Comparison of ENCODE assay signal across 8 cellular contexts in genomic region chr3:123201223-123201556, GRCh38. TPM values are rescaled to one million over a fixed set of nuclear protein-coding genes. Genes with fewer than 3 reads are reported as not detected.
DNase-seq lines count a peak whose midpoint lies in the region; ATAC-seq and TF ChIP-seq lines count a peak whose summit lies in the region.

No MANE protein-coding gene starts in this region.

- peaks cover 12 to 19% (median 17%) of the 10 kb centered on the region in 10 experiments for H3K4me1 ChIP-seq in BLaER1 treated with 17β-estradiol and CSF1 and Interleukin-3, amounts not matched to agents 10 nM and 100 nM
- H3K4me1 ChIP-seq in duodenal mucosa (ENCODE audit: control insufficient read depth in 1 of 2, insufficient read depth in 2 of 2, low read length in 2 of 2), result peaks cover 11 to 19% of the 10 kb centered on the region in 2 donors

- peak overlapping the region; percentile 78 to 89 (median 79) for H3K27ac Mint-ChIP-seq in nephron

- ATAC-seq in HG03196 (IDR thresholded peaks at IDR 0.05; ENCODE audit: unreplicated experiment) (no peak), HG02642 (IDR thresholded peaks at IDR 0.05; ENCODE audit: poor library complexity, unreplicated experiment) (no peak)

- no peak for DNase-seq in MG63
- DNase-seq in D341Med (ENCODE audit: low spot score), result no peak
- no peak for DNase-seq in NCI-H526 treated with DMSO at 0.1 percent for 48 hours (lab: John Stamatoyannopoulos, UW)

- H3K36me3 ChIP-seq in BLaER1 treated with 17β-estradiol and CSF1 and Interleukin-3, amounts not matched to agents 10 nM and 100 nM, result 0 out of 22 replicates have a peak, but pooled peaks cover 0 to 5% (median 0%) of the 10 kb centered on the region in 11 experiments
- peaks cover 3% of the 10 kb centered on the region; the same call in 1 of the 2 replicates for H3K36me3 ChIP-seq in MG63
- no peaks in the 10 kb centered on the region for H3K36me3 ChIP-seq in duodenal mucosa (ENCODE audit: control insufficient read depth in 1 of 2, insufficient read depth in 2 of 2, low read length in 2 of 2)

- H3K4me3 ChIP-seq in BLaER1 treated with 17β-estradiol and CSF1 and Interleukin-3, amounts not matched to agents 10 nM and 100 nM, result peak overlapping the region; percentile 81 to 98 (median 92)
- H3K4me3 ChIP-seq in MG63 (peak overlapping the region; percentile 98), duodenal mucosa (ENCODE audit: low read depth in 1 of 2, low read length in 2 of 2) (peak overlapping the region; percentile 88 to 100)

- peaks cover 0 to 6% (median 0%) of the 10 kb centered on the region in 11 experiments; a peak in 4 of 22 replicates for H4K20me1 ChIP-seq in BLaER1 treated with 17β-estradiol and CSF1 and Interleukin-3, amounts not matched to agents 10 nM and 100 nM

- H3K36me3 Mint-ChIP-seq in nephron (ENCODE audit: low read depth), result no peaks in the 10 kb centered on the region

- TF ChIP-seq CTCF in nephron (IDR thresholded peaks at IDR 0.05; ENCODE audit: unreplicated experiment in 3 of 3), result no peak

- H3K9me3 ChIP-seq in BLaER1 treated with 17β-estradiol and CSF1 and Interleukin-3, amounts not matched to agents 10 nM and 100 nM (replicated peaks in 1 of 11), result peaks cover 7 to 26% (median 23%) of the 10 kb centered on the region in 11 experiments; a peak in 20 of 22 replicates
- H3K9me3 ChIP-seq in MG63 (peaks cover 8% of the 10 kb centered on the region), duodenal mucosa (ENCODE audit: control insufficient read depth in 1 of 2, low read length in 2 of 2) (no peaks in the 10 kb centered on the region)

- peak overlapping the region; percentile 89 to 94 (median 90) for H3K4me3 Mint-ChIP-seq in nephron

- H3K9ac ChIP-seq in BLaER1 treated with 17β-estradiol and CSF1 and Interleukin-3, amounts not matched to agents 10 nM and 100 nM, result peak overlapping the region; percentile 77 to 90 (median 86)
- H3K9ac ChIP-seq in duodenal mucosa (ENCODE audit: low read depth in 1 of 2, low read length in 2 of 2), result peak overlapping the region; percentile 98 to 99

- peak overlapping the region in 10 of 11 experiments; percentile 65 to 81 (median 74); a peak in 21 of 22 replicates for H3K27ac ChIP-seq in BLaER1 treated with 17β-estradiol and CSF1 and Interleukin-3, amounts not matched to agents 10 nM and 100 nM
- H3K27ac ChIP-seq in duodenal mucosa (ENCODE audit: low read depth, low read length), result no peak overlapping the region

- H3K9me3 Mint-ChIP-seq in nephron, result peaks cover 8% of the 10 kb centered on the region

- H3K4me1 Mint-ChIP-seq in nephron, result peaks cover 6% of the 10 kb centered on the region

- peak overlapping the region; percentile 73 to 96 (median 94) for H3K4me2 ChIP-seq in BLaER1 treated with 17β-estradiol and CSF1 and Interleukin-3, amounts not matched to agents 10 nM and 100 nM

- no peaks in the 10 kb centered on the region for H3K27me3 Mint-ChIP-seq in nephron (ENCODE audit: low read depth)

- no peaks in the 10 kb centered on the region for H3K27me3 ChIP-seq in BLaER1 treated with 17β-estradiol and CSF1 and Interleukin-3, amounts not matched to agents 10 nM and 100 nM
- H3K27me3 ChIP-seq in MG63 (no peaks in the 10 kb centered on the region), duodenal mucosa (ENCODE audit: control insufficient read depth in 1 of 2, insufficient read depth in 2 of 2, low read length in 2 of 2) (no peaks in the 10 kb centered on the region)

RNA-seq across cellular contexts. Expression of gene SEC22A, which starts 0.6 kb away (rescaled TPM):
- total RNA-seq in MG63 (2014; rRNA removed; shearing (Covaris generic); ENCODE audit: low replicate concordance), result 36.0 and 46.9 TPM in 2 replicates
